1 cellular context compared by ENCODE assay signal in the genomic region with DNA sequence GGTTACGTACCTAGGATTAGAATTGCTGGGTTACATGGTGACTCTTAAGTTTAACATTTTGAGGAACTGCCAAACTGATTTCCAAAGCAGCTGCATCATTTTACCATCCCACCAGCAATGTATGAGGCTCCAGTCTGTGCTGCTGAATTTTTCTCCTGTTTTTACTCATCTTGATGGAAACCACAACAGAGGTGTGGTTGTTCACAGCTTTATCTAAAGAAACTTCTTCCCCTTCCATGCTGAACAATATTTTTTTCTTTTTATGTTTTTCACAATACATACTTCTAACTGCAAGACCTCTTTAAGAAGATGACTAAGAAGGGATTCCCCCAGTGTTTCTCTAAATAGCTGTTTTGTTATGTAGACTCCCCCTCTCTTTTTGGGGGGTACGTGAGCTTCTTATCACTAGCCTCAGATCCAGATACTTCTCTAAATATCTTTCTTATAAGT.
TF ChIP-seq lines count a peak whose summit lies in the region.

No MANE protein-coding gene starts in this region.

TF ChIP-seq in GM12878, 131 proteins besides CTCF, POLR2A, EP300 and RAD21 (continued from another document):
- TF ChIP-seq, protein P1, sequence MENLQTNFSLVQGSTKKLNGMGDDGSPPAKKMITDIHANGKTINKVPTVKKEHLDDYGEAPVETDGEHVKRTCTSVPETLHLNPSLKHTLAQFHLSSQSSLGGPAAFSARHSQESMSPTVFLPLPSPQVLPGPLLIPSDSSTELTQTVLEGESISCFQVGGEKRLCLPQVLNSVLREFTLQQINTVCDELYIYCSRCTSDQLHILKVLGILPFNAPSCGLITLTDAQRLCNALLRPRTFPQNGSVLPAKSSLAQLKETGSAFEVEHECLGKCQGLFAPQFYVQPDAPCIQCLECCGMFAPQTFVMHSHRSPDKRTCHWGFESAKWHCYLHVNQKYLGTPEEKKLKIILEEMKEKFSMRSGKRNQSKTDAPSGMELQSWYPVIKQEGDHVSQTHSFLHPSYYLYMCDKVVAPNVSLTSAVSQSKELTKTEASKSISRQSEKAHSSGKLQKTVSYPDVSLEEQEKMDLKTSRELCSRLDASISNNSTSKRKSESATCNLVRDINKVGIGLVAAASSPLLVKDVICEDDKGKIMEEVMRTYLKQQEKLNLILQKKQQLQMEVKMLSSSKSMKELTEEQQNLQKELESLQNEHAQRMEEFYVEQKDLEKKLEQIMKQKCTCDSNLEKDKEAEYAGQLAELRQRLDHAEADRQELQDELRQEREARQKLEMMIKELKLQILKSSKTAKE (IDR thresholded peaks at IDR 0.05; ENCODE audit: low read depth, poor library complexity, severe bottlenecking): peak; percentile 82
- TF ChIP-seq, protein P2, sequence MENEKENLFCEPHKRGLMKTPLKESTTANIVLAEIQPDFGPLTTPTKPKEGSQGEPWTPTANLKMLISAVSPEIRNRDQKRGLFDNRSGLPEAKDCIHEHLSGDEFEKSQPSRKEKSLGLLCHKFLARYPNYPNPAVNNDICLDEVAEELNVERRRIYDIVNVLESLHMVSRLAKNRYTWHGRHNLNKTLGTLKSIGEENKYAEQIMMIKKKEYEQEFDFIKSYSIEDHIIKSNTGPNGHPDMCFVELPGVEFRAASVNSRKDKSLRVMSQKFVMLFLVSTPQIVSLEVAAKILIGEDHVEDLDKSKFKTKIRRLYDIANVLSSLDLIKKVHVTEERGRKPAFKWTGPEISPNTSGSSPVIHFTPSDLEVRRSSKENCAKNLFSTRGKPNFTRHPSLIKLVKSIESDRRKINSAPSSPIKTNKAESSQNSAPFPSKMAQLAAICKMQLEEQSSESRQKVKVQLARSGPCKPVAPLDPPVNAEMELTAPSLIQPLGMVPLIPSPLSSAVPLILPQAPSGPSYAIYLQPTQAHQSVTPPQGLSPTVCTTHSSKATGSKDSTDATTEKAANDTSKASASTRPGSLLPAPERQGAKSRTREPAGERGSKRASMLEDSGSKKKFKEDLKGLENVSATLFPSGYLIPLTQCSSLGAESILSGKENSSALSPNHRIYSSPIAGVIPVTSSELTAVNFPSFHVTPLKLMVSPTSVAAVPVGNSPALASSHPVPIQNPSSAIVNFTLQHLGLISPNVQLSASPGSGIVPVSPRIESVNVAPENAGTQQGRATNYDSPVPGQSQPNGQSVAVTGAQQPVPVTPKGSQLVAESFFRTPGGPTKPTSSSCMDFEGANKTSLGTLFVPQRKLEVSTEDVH (IDR thresholded peaks at IDR 0.05; ENCODE audit: low read depth, partially characterized antibody): no peak
- TF ChIP-seq ZBED1 (IDR thresholded peaks at IDR 0.05; ENCODE audit: borderline replicate concordance): peak; percentile 86
- TF ChIP-seq ZNF384 (IDR thresholded peaks at IDR 0.05; ENCODE audit: borderline replicate concordance, low read depth, low read length): peak; percentile 50; the same call in 1 of the 2 replicates
- peak; percentile 48; the same call in 1 of the 2 replicates for TF ChIP-seq BACH1 (IDR thresholded peaks at IDR 0.05; ENCODE audit: borderline replicate concordance)
- TF ChIP-seq CREM (IDR thresholded peaks at IDR 0.05; ENCODE audit: low read depth): peak; percentile 69
- TF ChIP-seq CBX5 (IDR thresholded peaks at IDR 0.05; ENCODE audit: low read depth): peak; percentile 85; the same call in 1 of the 2 replicates
- TF ChIP-seq CHD4 (IDR thresholded peaks at IDR 0.05): no peak
- peak; percentile 53; the same call in 1 of the 2 replicates for TF ChIP-seq CHD2 (IDR thresholded peaks at IDR 0.05; ENCODE audit: borderline replicate concordance, low read depth, low read length)
- TF ChIP-seq TCF12 (IDR thresholded peaks at IDR 0.05; ENCODE audit: low read depth, low read length): peak; percentile 71; the same call in 1 of the 2 replicates
- 0 out of 2 replicates have a peak, but pooled peaks have one; percentile 82 for TF ChIP-seq STAT3 (IDR thresholded peaks at IDR 0.05; ENCODE audit: low read depth, low read length)
- TF ChIP-seq MYB (IDR thresholded peaks at IDR 0.05; ENCODE audit: borderline replicate concordance, low read depth, low read length): 0 out of 2 replicates have a peak, but pooled peaks have one; percentile 36
- TF ChIP-seq JUNB (IDR thresholded peaks at IDR 0.05): peak; percentile 94
